ENCODE assay signal across 22 cellular contexts in genomic region chr7:63040966-63041610, GRCh38.
"Had no signal": no experiment of that assay in that cellular context is flagged by ENCODE, and none has a peak within 500 bp of the region (broad histone marks: within the 10 kb centered on the region; RNA-seq: fewer than 3 reads in every experiment).

No MANE protein-coding gene starts in this region.

- H3K36me3 ChIP-seq: esophagus muscularis mucosa, heart right ventricle, left ventricle myocardium inferior, lower lobe of right lung, pancreas, right atrium auricular region, sigmoid colon, transverse colon had no signal

- H3K27ac ChIP-seq: coronary artery, esophagus muscularis mucosa, foreskin keratinocyte, heart right ventricle, left ventricle myocardium inferior, lower lobe of right lung, pancreas, right atrium auricular region, sigmoid colon, transverse colon had no signal

- H3K9me3 ChIP-seq: pancreas, right atrium auricular region, transverse colon had no signal

- H3K27me3 ChIP-seq: esophagus muscularis mucosa, foreskin keratinocyte, heart right ventricle, pancreas, right atrium auricular region, sigmoid colon, transverse colon had no signal

- FAIRE-seq: endothelial cell of umbilical vein, islet of Langerhans, pancreas had no signal

- H3K4me3 ChIP-seq: coronary artery, esophagus muscularis mucosa, heart right ventricle, left ventricle myocardium inferior, lower lobe of right lung, pancreas, right atrium auricular region, sigmoid colon, transverse colon had no signal

- H3K4me1 ChIP-seq: esophagus muscularis mucosa, foreskin keratinocyte, heart right ventricle, left ventricle myocardium inferior, lower lobe of right lung, pancreas, right atrium auricular region, sigmoid colon, transverse colon had no signal

- DNase-seq: dermis blood vessel endothelial cell; effector memory CD4-positive, alpha-beta T cell; foreskin keratinocyte; glutamatergic neuron; heart right ventricle; hippocampal formation; kidney glomerular epithelial cell; left colon; left ventricle myocardium inferior; lower lobe of right lung; natural killer cell; occipital lobe; pancreas; sigmoid colon; stimulated activated CD4-positive, alpha-beta T cell treated with anti-CD3 and anti-CD28 coated beads, Interleukin-2, amount 100 ng/mL, for 24 hours; stimulated activated naive B cell treated with anti-CD40 and anti-IgM and Interleukin-4, amounts not matched to agents 10 μg/mL and 1 μg/mL and 100 μg/mL, for 72 hours; transverse colon had no signal

- ATAC-seq: foreskin keratinocyte; heart right ventricle; left colon; lower lobe of right lung; natural killer cell; pancreas; stimulated activated naive B cell treated with anti-CD40 and anti-IgM and Interleukin-4, amounts not matched to agents 10 μg/mL and 1 μg/mL and 100 μg/mL, for 72 hours had no signal
